In the genomic region with DNA sequence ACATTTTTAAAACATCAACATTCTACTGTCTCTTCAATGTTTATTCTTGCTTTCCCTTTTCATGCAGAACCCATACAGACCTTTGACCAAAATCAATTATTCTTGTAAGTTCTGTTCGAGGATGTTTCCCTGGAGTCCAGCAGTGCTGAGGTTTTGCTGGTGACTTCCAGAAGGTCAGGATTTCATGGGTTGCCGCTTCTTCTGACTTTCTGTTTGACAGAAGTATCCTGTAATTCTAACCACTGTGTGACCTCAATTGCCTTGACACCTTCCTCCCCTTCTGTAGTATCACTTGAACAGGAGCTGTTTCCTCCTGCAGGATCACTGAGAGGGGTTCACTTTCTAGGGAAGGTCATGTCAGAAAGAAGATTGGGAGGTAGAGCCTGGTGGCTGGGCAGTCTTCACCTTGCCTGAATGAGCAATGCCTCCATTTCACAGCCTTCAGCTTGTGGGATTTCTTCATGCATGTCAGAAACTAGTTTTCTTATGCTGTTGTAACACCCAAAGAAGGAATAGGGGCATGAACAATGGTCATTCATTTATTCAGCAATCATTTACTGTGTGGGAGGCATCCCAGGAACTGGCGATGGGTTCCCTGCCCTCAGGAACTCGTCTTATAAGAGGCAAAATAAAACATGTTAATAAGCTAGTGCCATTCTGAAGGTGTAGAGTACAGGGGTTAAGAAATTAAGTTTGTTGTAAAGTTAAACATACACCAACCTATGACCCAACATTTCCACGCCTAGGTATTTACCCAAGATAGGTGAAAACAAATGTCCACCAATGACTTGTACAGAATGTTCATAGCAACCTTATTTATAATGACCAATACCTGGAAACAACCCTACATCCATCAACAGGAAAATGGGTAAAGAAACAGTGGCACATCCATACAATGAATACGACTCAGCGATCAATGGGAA, we compare ENCODE assay signal across 2 cellular contexts.
TF ChIP-seq lines count a peak whose summit lies in the region.

No MANE protein-coding gene starts in this region.

TF ChIP-seq in liver, 16 proteins besides CTCF, POLR2A, EP300 and RAD21:
- TF ChIP-seq JUND (IDR thresholded peaks at IDR 0.05) (peak; percentile 45 to 94), HNF4G (IDR thresholded peaks at IDR 0.05) (no peak), FOXA2 (IDR thresholded peaks at IDR 0.05) (peak; percentile 91), FOXA1 (IDR thresholded peaks at IDR 0.05) (peak; percentile 77), EGR1 (IDR thresholded peaks at IDR 0.05; ENCODE audit: low read depth in 2 of 2) (peak in 1 of 2 donors; percentile 72), HNF4A (conservative IDR thresholded peaks at IDR 0.05) (peak; percentile 45 to 71), RXRA (IDR thresholded peaks at IDR 0.05) (peak; percentile 28 to 62), MAX (IDR thresholded peaks at IDR 0.05) (no peak), NR2F2 (IDR thresholded peaks at IDR 0.05) (no peak), YY1 (IDR thresholded peaks at IDR 0.05) (peak; percentile 51), REST (IDR thresholded peaks at IDR 0.05) (no peak), SP1 (IDR thresholded peaks at IDR 0.05) (peak; percentile 29), GABPA (IDR thresholded peaks at IDR 0.05 in 1 of 2, conservative IDR thresholded peaks at IDR 0.05 in 1 of 2) (no peak)

TF ChIP-seq in HepG2, 621 proteins besides CTCF, POLR2A, EP300 and RAD21:
- no peak for TF ChIP-seq ATF2 (CRISPR knock-in tag; IDR thresholded peaks at IDR 0.05)
- TF ChIP-seq ZNF607 (CRISPR knock-in tag; IDR thresholded peaks at IDR 0.05; ENCODE audit: borderline replicate concordance): no peak
- no peak for TF ChIP-seq THYN1 (CRISPR knock-in tag; IDR thresholded peaks at IDR 0.05; ENCODE audit: borderline replicate concordance, low read depth)
- TF ChIP-seq FOXP1 (IDR thresholded peaks at IDR 0.05): no peak
- TF ChIP-seq FOXP1 (CRISPR knock-in tag; IDR thresholded peaks at IDR 0.05): no peak
- TF ChIP-seq, protein P1, sequence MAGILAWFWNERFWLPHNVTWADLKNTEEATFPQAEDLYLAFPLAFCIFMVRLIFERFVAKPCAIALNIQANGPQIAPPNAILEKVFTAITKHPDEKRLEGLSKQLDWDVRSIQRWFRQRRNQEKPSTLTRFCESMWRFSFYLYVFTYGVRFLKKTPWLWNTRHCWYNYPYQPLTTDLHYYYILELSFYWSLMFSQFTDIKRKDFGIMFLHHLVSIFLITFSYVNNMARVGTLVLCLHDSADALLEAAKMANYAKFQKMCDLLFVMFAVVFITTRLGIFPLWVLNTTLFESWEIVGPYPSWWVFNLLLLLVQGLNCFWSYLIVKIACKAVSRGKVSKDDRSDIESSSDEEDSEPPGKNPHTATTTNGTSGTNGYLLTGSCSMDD (CRISPR knock-in tag; IDR thresholded peaks at IDR 0.05): no peak
- no peak for TF ChIP-seq PHF8 (CRISPR knock-in tag; IDR thresholded peaks at IDR 0.05)
- no peak for TF ChIP-seq ZBTB39 (CRISPR knock-in tag; IDR thresholded peaks at IDR 0.05)
- TF ChIP-seq IKZF4 (CRISPR knock-in tag; IDR thresholded peaks at IDR 0.05; ENCODE audit: borderline replicate concordance, low read depth, not compliant biosample characterization): no peak
- TF ChIP-seq NR2F6 (IDR thresholded peaks at IDR 0.05): no peak
- TF ChIP-seq NR2F6 (CRISPR knock-in tag; IDR thresholded peaks at IDR 0.05): no peak
- no peak for TF ChIP-seq KLF11 (CRISPR knock-in tag; IDR thresholded peaks at IDR 0.05)
- no peak for TF ChIP-seq ZNF678 (CRISPR knock-in tag; IDR thresholded peaks at IDR 0.05)
- no peak for TF ChIP-seq ZNF12 (CRISPR knock-in tag; IDR thresholded peaks at IDR 0.05)
- no peak for TF ChIP-seq HMG20B (CRISPR knock-in tag; conservative IDR thresholded peaks at IDR 0.05)
- TF ChIP-seq KMT2B (CRISPR knock-in tag; IDR thresholded peaks at IDR 0.05): no peak
- TF ChIP-seq PRMT3 (CRISPR knock-in tag; IDR thresholded peaks at IDR 0.05; ENCODE audit: borderline replicate concordance, low read depth): no peak
- TF ChIP-seq, protein P2, sequence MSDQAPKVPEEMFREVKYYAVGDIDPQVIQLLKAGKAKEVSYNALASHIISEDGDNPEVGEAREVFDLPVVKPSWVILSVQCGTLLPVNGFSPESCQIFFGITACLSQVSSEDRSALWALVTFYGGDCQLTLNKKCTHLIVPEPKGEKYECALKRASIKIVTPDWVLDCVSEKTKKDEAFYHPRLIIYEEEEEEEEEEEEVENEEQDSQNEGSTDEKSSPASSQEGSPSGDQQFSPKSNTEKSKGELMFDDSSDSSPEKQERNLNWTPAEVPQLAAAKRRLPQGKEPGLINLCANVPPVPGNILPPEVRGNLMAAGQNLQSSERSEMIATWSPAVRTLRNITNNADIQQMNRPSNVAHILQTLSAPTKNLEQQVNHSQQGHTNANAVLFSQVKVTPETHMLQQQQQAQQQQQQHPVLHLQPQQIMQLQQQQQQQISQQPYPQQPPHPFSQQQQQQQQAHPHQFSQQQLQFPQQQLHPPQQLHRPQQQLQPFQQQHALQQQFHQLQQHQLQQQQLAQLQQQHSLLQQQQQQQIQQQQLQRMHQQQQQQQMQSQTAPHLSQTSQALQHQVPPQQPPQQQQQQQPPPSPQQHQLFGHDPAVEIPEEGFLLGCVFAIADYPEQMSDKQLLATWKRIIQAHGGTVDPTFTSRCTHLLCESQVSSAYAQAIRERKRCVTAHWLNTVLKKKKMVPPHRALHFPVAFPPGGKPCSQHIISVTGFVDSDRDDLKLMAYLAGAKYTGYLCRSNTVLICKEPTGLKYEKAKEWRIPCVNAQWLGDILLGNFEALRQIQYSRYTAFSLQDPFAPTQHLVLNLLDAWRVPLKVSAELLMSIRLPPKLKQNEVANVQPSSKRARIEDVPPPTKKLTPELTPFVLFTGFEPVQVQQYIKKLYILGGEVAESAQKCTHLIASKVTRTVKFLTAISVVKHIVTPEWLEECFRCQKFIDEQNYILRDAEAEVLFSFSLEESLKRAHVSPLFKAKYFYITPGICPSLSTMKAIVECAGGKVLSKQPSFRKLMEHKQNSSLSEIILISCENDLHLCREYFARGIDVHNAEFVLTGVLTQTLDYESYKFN (CRISPR knock-in tag; conservative IDR thresholded peaks at IDR 0.05): no peak
- TF ChIP-seq PRDM4 (CRISPR knock-in tag; IDR thresholded peaks at IDR 0.05; ENCODE audit: borderline replicate concordance): no peak
- TF ChIP-seq ZNF503 (CRISPR knock-in tag; IDR thresholded peaks at IDR 0.05): no peak
- TF ChIP-seq E2F2 (CRISPR knock-in tag; IDR thresholded peaks at IDR 0.05; ENCODE audit: borderline replicate concordance): no peak
